In the genomic region with DNA sequence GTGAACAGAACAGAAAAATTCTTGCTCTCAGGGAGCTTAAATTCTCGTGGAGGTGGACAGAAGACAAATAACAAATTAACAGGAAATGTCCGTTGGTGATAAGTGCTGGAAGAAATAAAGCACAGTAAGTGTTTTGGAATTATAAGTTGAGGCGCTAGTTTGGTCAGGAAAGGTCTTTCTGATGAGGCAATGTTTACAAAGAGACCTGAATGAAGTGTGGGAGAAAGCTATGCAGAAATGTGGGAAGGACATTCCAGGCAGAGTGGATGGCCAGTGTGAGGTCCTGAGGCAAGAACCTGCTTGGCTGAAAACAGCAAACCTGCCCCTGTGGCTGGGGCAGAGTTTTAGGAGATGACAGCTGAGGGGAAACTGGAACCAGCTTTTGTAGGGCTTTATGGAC, we compare ENCODE assay signal across 11 cellular contexts. TPM values are rescaled to one million over a fixed set of nuclear protein-coding genes. Genes with fewer than 3 reads are reported as not detected.
A peak's percentile ranks its signal among the peaks of the same experiment; 100 is the strongest.
DNase-seq lines count a peak whose midpoint lies in the region; ATAC-seq and TF ChIP-seq lines count a peak whose summit lies in the region.
"Had no signal": no experiment of that assay in that cellular context is flagged by ENCODE, and none has a peak within 500 bp of the region (broad histone marks: within the 10 kb centered on the region; RNA-seq: fewer than 3 reads in every experiment).

No MANE protein-coding gene starts in this region.

- H3K36me3 Mint-ChIP-seq in WTC11 (no peaks in the 10 kb centered on the region), immature natural killer cell (no peaks in the 10 kb centered on the region)
- H3K36me3 Mint-ChIP-seq: memory B cell had no signal

- no peaks in the 10 kb centered on the region for H3K27me3 Mint-ChIP-seq in WTC11 (ENCODE audit: low read depth)
- peaks cover 0 to 6% (median 3%) of the 10 kb centered on the region in 3 donors for H3K27me3 Mint-ChIP-seq in immature natural killer cell (ENCODE audit: low read depth in 3 of 3)

- peaks cover 20 to 36% of the 10 kb centered on the region in 2 donors for H3K4me1 ChIP-seq in thoracic aorta (ENCODE audit: control insufficient read depth in 1 of 2, low read depth in 2 of 2)
- H3K4me1 ChIP-seq: right lobe of liver had no signal

- H3K9me3 ChIP-seq in thoracic aorta = no peaks in the 10 kb centered on the region
- H3K9me3 ChIP-seq: right lobe of liver had no signal

- H3K27ac Mint-ChIP-seq in WTC11 (no peak overlapping the region), immature natural killer cell (no peak overlapping the region)
- H3K27ac Mint-ChIP-seq: memory B cell had no signal

- no peak overlapping the region for H3K4me3 ChIP-seq in thoracic aorta
- H3K4me3 ChIP-seq: right lobe of liver had no signal

- peak; percentile 69 for ATAC-seq in WTC11
- ATAC-seq in thoracic aorta (ENCODE audit: insufficient number of reproducible peaks, low FRiP score, low read depth) = peak; percentile 67
- no peak for ATAC-seq in HG03432 (IDR thresholded peaks at IDR 0.05; ENCODE audit: unreplicated experiment)
- ATAC-seq: right lobe of liver had no signal

- H3K27ac ChIP-seq in thoracic aorta = peak overlapping the region; percentile 78 to 80
- H3K27ac ChIP-seq: right lobe of liver had no signal

- no peaks in the 10 kb centered on the region for H3K36me3 ChIP-seq in thoracic aorta
- H3K36me3 ChIP-seq: right lobe of liver had no signal

- no peak for TF ChIP-seq CTCF in WTC11 (IDR thresholded peaks at IDR 0.05)
- no peak for TF ChIP-seq CTCF in thoracic aorta (IDR thresholded peaks at IDR 0.05)

- in situ Hi-C loops in ACHN (cut with HindIII; ENCODE audit: low pct_ligation_motif_present, low pct_unique_long_range_greater_than_20kb, low sequenced_read_pairs) = no loop called here

- H3K4me1 Mint-ChIP-seq in WTC11 = peaks cover 39% of the 10 kb centered on the region
- H3K4me1 Mint-ChIP-seq in immature natural killer cell = no peaks in the 10 kb centered on the region
- H3K4me1 Mint-ChIP-seq: memory B cell had no signal

- H3K27me3 ChIP-seq in thoracic aorta (replicated peaks; ENCODE audit: insufficient read depth) = no peaks in the 10 kb centered on the region
- H3K27me3 ChIP-seq: right lobe of liver had no signal

- H3K9me3 Mint-ChIP-seq in WTC11 = peaks cover 2% of the 10 kb centered on the region; the same call in 1 of the 2 replicates
- no peaks in the 10 kb centered on the region for H3K9me3 Mint-ChIP-seq in immature natural killer cell
- H3K9me3 Mint-ChIP-seq: memory B cell had no signal

- H3K4me3 Mint-ChIP-seq in WTC11 (no peak overlapping the region), immature natural killer cell (no peak overlapping the region)
- H3K4me3 Mint-ChIP-seq: memory B cell had no signal

- CTCF ChIA-PET in WTC11 (lab: Charles Lee) = interaction anchor here (1.3 to 1.5 kb wide), 2 partner anchors 24 to 176 kb away, joined by 3 to 5 read pairs; a partner anchor contains a TSS

- peak; percentile 72 for DNase-seq in HCEC 1CT
- DNase-seq in WTC11 (ENCODE audit: low spot score) = no peak
- DNase-seq in glomerular visceral epithelial cell (ENCODE audit: extremely low spot score) = peak; percentile 88
- DNase-seq in thoracic aorta (ENCODE audit: low spot score) = no peak
- no peak for DNase-seq in immature natural killer cell
- no peak for DNase-seq in ACHN
- DNase-seq: activated T-cell treated with anti-CD3 and anti-CD28 coated beads, Interleukin-2, amount 50 U/mL, for 48 hours; NCI-H1694 treated with DMSO at 0.1 percent for 48 hours; right lobe of liver had no signal

- POLR2A ChIA-PET in WTC11 (lab: Charles Lee) = no interaction called here

TF ChIP-seq in WTC11, 78 proteins besides CTCF, POLR2A, EP300 and RAD21 (continues in another document):
- TF ChIP-seq, protein P1, sequence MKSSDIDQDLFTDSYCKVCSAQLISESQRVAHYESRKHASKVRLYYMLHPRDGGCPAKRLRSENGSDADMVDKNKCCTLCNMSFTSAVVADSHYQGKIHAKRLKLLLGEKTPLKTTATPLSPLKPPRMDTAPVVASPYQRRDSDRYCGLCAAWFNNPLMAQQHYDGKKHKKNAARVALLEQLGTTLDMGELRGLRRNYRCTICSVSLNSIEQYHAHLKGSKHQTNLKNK (CRISPR knock-in tag; IDR thresholded peaks at IDR 0.05) = no peak
- TF ChIP-seq RORB (CRISPR knock-in tag; IDR thresholded peaks at IDR 0.05) (no peak), SP1 (CRISPR knock-in tag; conservative IDR thresholded peaks at IDR 0.05) (no peak), NR3C1 (CRISPR knock-in tag; conservative IDR thresholded peaks at IDR 0.05; ENCODE audit: low read depth) (no peak), CREM (CRISPR knock-in tag; IDR thresholded peaks at IDR 0.05) (no peak), ZNF219 (CRISPR knock-in tag; IDR thresholded peaks at IDR 0.05; ENCODE audit: borderline replicate concordance) (no peak), FOXJ3 (CRISPR knock-in tag; IDR thresholded peaks at IDR 0.05; ENCODE audit: borderline replicate concordance) (no peak), ZNF671 (CRISPR knock-in tag; IDR thresholded peaks at IDR 0.05) (no peak), GABPB1 (CRISPR knock-in tag; IDR thresholded peaks at IDR 0.05) (no peak)
- TF ChIP-seq, protein P2, sequence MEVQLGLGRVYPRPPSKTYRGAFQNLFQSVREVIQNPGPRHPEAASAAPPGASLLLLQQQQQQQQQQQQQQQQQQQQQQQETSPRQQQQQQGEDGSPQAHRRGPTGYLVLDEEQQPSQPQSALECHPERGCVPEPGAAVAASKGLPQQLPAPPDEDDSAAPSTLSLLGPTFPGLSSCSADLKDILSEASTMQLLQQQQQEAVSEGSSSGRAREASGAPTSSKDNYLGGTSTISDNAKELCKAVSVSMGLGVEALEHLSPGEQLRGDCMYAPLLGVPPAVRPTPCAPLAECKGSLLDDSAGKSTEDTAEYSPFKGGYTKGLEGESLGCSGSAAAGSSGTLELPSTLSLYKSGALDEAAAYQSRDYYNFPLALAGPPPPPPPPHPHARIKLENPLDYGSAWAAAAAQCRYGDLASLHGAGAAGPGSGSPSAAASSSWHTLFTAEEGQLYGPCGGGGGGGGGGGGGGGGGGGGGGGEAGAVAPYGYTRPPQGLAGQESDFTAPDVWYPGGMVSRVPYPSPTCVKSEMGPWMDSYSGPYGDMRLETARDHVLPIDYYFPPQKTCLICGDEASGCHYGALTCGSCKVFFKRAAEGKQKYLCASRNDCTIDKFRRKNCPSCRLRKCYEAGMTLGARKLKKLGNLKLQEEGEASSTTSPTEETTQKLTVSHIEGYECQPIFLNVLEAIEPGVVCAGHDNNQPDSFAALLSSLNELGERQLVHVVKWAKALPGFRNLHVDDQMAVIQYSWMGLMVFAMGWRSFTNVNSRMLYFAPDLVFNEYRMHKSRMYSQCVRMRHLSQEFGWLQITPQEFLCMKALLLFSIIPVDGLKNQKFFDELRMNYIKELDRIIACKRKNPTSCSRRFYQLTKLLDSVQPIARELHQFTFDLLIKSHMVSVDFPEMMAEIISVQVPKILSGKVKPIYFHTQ (CRISPR knock-in tag; IDR thresholded peaks at IDR 0.05) = no peak
- TF ChIP-seq, protein P3, sequence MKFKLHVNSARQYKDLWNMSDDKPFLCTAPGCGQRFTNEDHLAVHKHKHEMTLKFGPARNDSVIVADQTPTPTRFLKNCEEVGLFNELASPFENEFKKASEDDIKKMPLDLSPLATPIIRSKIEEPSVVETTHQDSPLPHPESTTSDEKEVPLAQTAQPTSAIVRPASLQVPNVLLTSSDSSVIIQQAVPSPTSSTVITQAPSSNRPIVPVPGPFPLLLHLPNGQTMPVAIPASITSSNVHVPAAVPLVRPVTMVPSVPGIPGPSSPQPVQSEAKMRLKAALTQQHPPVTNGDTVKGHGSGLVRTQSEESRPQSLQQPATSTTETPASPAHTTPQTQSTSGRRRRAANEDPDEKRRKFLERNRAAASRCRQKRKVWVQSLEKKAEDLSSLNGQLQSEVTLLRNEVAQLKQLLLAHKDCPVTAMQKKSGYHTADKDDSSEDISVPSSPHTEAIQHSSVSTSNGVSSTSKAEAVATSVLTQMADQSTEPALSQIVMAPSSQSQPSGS (CRISPR knock-in tag; IDR thresholded peaks at IDR 0.05; ENCODE audit: borderline replicate concordance, low read depth) = no peak
- TF ChIP-seq, protein P4, sequence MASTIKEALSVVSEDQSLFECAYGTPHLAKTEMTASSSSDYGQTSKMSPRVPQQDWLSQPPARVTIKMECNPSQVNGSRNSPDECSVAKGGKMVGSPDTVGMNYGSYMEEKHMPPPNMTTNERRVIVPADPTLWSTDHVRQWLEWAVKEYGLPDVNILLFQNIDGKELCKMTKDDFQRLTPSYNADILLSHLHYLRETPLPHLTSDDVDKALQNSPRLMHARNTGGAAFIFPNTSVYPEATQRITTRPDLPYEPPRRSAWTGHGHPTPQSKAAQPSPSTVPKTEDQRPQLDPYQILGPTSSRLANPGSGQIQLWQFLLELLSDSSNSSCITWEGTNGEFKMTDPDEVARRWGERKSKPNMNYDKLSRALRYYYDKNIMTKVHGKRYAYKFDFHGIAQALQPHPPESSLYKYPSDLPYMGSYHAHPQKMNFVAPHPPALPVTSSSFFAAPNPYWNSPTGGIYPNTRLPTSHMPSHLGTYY (CRISPR knock-in tag; IDR thresholded peaks at IDR 0.05) = no peak
- TF ChIP-seq, protein P5, sequence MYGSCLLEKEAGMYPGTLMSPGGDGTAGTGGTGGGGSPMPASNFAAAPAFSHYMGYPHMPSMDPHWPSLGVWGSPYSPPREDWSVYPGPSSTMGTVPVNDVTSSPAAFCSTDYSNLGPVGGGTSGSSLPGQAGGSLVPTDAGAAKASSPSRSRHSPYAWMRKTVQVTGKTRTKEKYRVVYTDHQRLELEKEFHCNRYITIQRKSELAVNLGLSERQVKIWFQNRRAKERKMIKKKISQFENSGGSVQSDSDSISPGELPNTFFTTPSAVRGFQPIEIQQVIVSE (CRISPR knock-in tag; IDR thresholded peaks at IDR 0.05; ENCODE audit: borderline replicate concordance) = no peak

RNA-seq across cellular contexts. Expression of a gene that starts 23.3 kb away (rescaled TPM):
- 0.25 to 0.55 TPM (median 0.53 TPM) in 3 replicates for total RNA-seq in WTC11 (2021)
- 10 to 100 TPM; 21.8 to 25.7 TPM for total RNA-seq in thoracic aorta
- polyA plus RNA-seq in immature natural killer cell = not detected

Comparison
In these comparisons a context has a peak if more than half of its experiments do, and no peak if none do; other contexts are left out.
1. DNase-seq: peak in HCEC 1CT (single experiment) and glomerular visceral epithelial cell (single experiment); none in WTC11 (single experiment), thoracic aorta (single experiment), immature natural killer cell (0 of 3) and ACHN (single experiment).
2. RNA of a gene that starts 23.3 kb away (total RNA-seq): 21.8 to 25.7 TPM in thoracic aorta; 0.25 to 0.55 TPM in WTC11; every median in the first group is over 10 times any median in the second.